In genomic region chr6:43183441-43183840, GRCh38 we compare ENCODE assay signal across 1 cellular context.
TF ChIP-seq lines count a peak whose summit lies in the region.

No MANE protein-coding gene starts in this region.

TF ChIP-seq in A549, 52 proteins besides CTCF, POLR2A, EP300 and RAD21:
- TF ChIP-seq BCL3 (IDR thresholded peaks at IDR 0.05), result no peak
- no peak for TF ChIP-seq ZFP36 (IDR thresholded peaks at IDR 0.05; ENCODE audit: borderline replicate concordance, partially characterized antibody)
- no peak for TF ChIP-seq CBX8 (IDR thresholded peaks at IDR 0.05)
- TF ChIP-seq HEYL (CRISPR knock-in tag; IDR thresholded peaks at IDR 0.05), result no peak
- TF ChIP-seq NPAS2 (CRISPR knock-in tag; IDR thresholded peaks at IDR 0.05; ENCODE audit: borderline replicate concordance), result no peak
- TF ChIP-seq MAFK (IDR thresholded peaks at IDR 0.05; ENCODE audit: partially characterized antibody), result no peak
- no peak for TF ChIP-seq EHMT2 (IDR thresholded peaks at IDR 0.05; ENCODE audit: low read depth)
- TF ChIP-seq RNF2 (IDR thresholded peaks at IDR 0.05; ENCODE audit: borderline replicate concordance, low read depth), result no peak
- TF ChIP-seq HES2 (IDR thresholded peaks at IDR 0.05), result no peak
- no peak for TF ChIP-seq REST (IDR thresholded peaks at IDR 0.05)
- TF ChIP-seq RFX5 (IDR thresholded peaks at IDR 0.05), result no peak
- no peak for TF ChIP-seq JUNB (IDR thresholded peaks at IDR 0.05)
- no peak for TF ChIP-seq HOXA7 (CRISPR knock-in tag; IDR thresholded peaks at IDR 0.05)
- TF ChIP-seq CHD4 (IDR thresholded peaks at IDR 0.05; ENCODE audit: borderline replicate concordance), result no peak
- TF ChIP-seq ZC3H11A (IDR thresholded peaks at IDR 0.05), result no peak
